Comparison of ENCODE assay signal across 8 cellular contexts in genomic region chr17:27630607-27631408, GRCh38.
DNase-seq lines count a peak whose midpoint lies in the region; ATAC-seq and TF ChIP-seq lines count a peak whose summit lies in the region.

Gene LGALS9 (plus strand): TSS chr17:27631188. CDS start chr17:27631266, 78 bp downstream.

- H3K4me1 Mint-ChIP-seq in activated naive CD8-positive, alpha-beta T cell treated with anti-CD3 and anti-CD28 coated beads, Interleukin-2, amount 50 U/mL, for 24 hours, result peaks cover 40% of the 10 kb centered on the region

- H3K36me3 ChIP-seq in GM06990 (ENCODE audit: control insufficient read depth, insufficient read depth, low read length), result peaks cover under 1% of the 10 kb centered on the region

- peak within 1 kb of the TSS; percentile 76 for H3K27ac Mint-ChIP-seq in activated naive CD8-positive, alpha-beta T cell treated with anti-CD3 and anti-CD28 coated beads, Interleukin-2, amount 50 U/mL, for 24 hours

- H3K36me3 Mint-ChIP-seq in activated naive CD8-positive, alpha-beta T cell treated with anti-CD3 and anti-CD28 coated beads, Interleukin-2, amount 50 U/mL, for 24 hours (ENCODE audit: low read depth), result peaks cover 11% of the 10 kb centered on the region

- H3K9me3 Mint-ChIP-seq in activated naive CD8-positive, alpha-beta T cell treated with anti-CD3 and anti-CD28 coated beads, Interleukin-2, amount 50 U/mL, for 24 hours, result no peaks in the 10 kb centered on the region

- peak within 1 kb of the TSS; percentile 76 for H3K4me3 Mint-ChIP-seq in activated naive CD8-positive, alpha-beta T cell treated with anti-CD3 and anti-CD28 coated beads, Interleukin-2, amount 50 U/mL, for 24 hours

- H3K27ac ChIP-seq in layer of hippocampus (ENCODE audit: low read depth, low read length), result peak within 1 kb of the TSS; percentile 64
- H3K27ac ChIP-seq in substantia nigra (ENCODE audit: low read depth, low read length, poor library complexity, severe bottlenecking), result peak within 1 kb of the TSS; percentile 69

- peak within 1 kb of the TSS; percentile 92 for H3K4me3 ChIP-seq in GM06990 (replicated peaks; ENCODE audit: low read depth, low read length)

- DNase-seq in GM06990 (ENCODE audit: extremely low read depth, insufficient read length), result peak; percentile 57
- DNase-seq in NCI-H2029 (lab: John Stamatoyannopoulos, UW), result peak; percentile 38
- peak; percentile 13 for DNase-seq in activated naive CD8-positive, alpha-beta T cell treated with anti-CD3 and anti-CD28 coated beads, Interleukin-2, amount 50 U/mL, for 24 hours
- DNase-seq in substantia nigra (lab: John Stamatoyannopoulos, UW), result peak in 7 of 49 donors; percentile 14 to 39 (median 27)
- no peak for DNase-seq in NCI-H2081 (lab: John Stamatoyannopoulos, UW)
- no peak for DNase-seq in NCI-H2107 treated with DMSO at 0.1 percent for 48 hours (lab: John Stamatoyannopoulos, UW; ENCODE audit: unreplicated experiment)

- no peaks in the 10 kb centered on the region for H3K27me3 Mint-ChIP-seq in activated naive CD8-positive, alpha-beta T cell treated with anti-CD3 and anti-CD28 coated beads, Interleukin-2, amount 50 U/mL, for 24 hours

- H3K27me3 ChIP-seq in GM06990 (replicated peaks; ENCODE audit: control insufficient read depth, insufficient read depth, low read length), result no peaks in the 10 kb centered on the region
- H3K27me3 ChIP-seq in layer of hippocampus (ENCODE audit: control insufficient read depth, insufficient read depth, low read length), result no peaks in the 10 kb centered on the region

- ATAC-seq in GM21576 (IDR thresholded peaks at IDR 0.05; ENCODE audit: unreplicated experiment), result peak; percentile 52
- peak; percentile 60 for ATAC-seq in activated naive CD8-positive, alpha-beta T cell treated with anti-CD3 and anti-CD28 coated beads, Interleukin-2, amount 50 U/mL, for 24 hours

- no peak for TF ChIP-seq CTCF in GM06990 (IDR thresholded peaks at IDR 0.05; ENCODE audit: insufficient read depth, low read length, poor library complexity, severe bottlenecking)

Comparison
In these comparisons a context has a peak if more than half of its experiments do, and no peak if none do; other contexts are left out.
1. DNase-seq: peak in GM06990 (single experiment), NCI-H2029 (single experiment) and activated naive CD8-positive, alpha-beta T cell treated with anti-CD3 and anti-CD28 coated beads, Interleukin-2, amount 50 U/mL, for 24 hours (single experiment); none in NCI-H2081 (0 of 2) and NCI-H2107 treated with DMSO at 0.1 percent for 48 hours (single experiment).